In the genomic region with DNA sequence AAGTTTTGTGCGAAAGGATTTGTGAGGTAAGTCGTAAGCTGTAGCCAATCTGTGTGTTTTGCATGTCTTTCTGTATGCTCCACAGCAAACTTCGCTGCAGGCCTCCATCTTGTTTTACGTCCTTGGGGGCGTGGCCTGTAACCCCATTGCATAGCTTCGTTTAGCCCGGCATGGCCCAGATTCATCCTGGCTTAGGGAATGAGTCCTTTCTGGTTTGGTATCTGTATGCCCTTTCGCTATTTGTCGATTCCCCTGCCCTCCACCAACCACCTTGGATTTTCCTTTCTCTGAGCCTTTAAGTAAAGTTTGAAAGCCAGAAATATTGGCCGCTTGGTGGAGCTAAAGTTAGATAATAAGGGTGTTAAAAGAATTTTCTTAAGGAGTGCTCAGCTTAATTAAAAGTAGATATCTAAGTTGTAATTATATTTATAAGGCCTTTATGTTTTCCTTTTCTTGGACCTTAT, we compare ENCODE assay signal across 8 cellular contexts. TPM values are rescaled to one million over a fixed set of nuclear protein-coding genes. Genes with fewer than 3 reads are reported as not detected.
DNase-seq lines count a peak whose midpoint lies in the region; ATAC-seq and TF ChIP-seq lines count a peak whose summit lies in the region.

No MANE protein-coding gene starts in this region.

- peak overlapping the region; percentile 74 for H3K9ac ChIP-seq in iPS-18a (ENCODE audit: low read length)

- no peaks in the 10 kb centered on the region for H3K36me3 ChIP-seq in iPS-18a (ENCODE audit: control insufficient read depth, low read depth, low read length)

- H3K27me3 ChIP-seq in iPS-18a (ENCODE audit: control insufficient read depth, insufficient read depth, low read length): no peaks in the 10 kb centered on the region

- ATAC-seq in GM18858 (IDR thresholded peaks at IDR 0.05; ENCODE audit: unreplicated experiment): no peak

- intact Hi-C loops in cardiac septum (cut with DNase I): no loop called here

- H3K9me3 ChIP-seq in iPS-18a (ENCODE audit: control insufficient read depth, low read depth, low read length): peaks cover 9% of the 10 kb centered on the region

- peak overlapping the region; percentile 73 for H3K4me3 ChIP-seq in iPS-18a (ENCODE audit: low read length)

- peak overlapping the region; percentile 92 for H3K27ac ChIP-seq in VCaP
- no peak overlapping the region for H3K27ac ChIP-seq in iPS-18a (ENCODE audit: low read length)

- TF ChIP-seq CTCF in VCaP (conservative IDR thresholded peaks at IDR 0.05): peak; percentile 57

- DNase-seq in stimulated activated CD4-positive, alpha-beta T cell treated with anti-CD3 and anti-CD28 coated beads, Interleukin-1b, Interleukin-23, amount 100 ng/mL, for 48 hours: peak; percentile 12
- no peak for DNase-seq in stimulated activated CD4-positive, alpha-beta T cell treated with anti-CD3 and anti-CD28 coated beads, Interleukin-12 subunit alpha, Interleukin-12 subunit beta, amount 100 ng/mL, for 4 hours
- DNase-seq in NCI-H1417 (lab: John Stamatoyannopoulos, UW): no peak
- no peak for DNase-seq in NCI-H2107 (lab: John Stamatoyannopoulos, UW)
- no peak for DNase-seq in cardiac septum (ENCODE audit: low spot score)

- peaks cover 11% of the 10 kb centered on the region for H3K4me1 ChIP-seq in iPS-18a (ENCODE audit: control insufficient read depth, low read depth, low read length)

RNA-seq across cellular contexts. Expression of a gene that starts 1.1 kb away (rescaled TPM):
- 15.7 TPM for total RNA-seq in cardiac septum

RNA-seq across cellular contexts. Expression of a gene that starts 54.7 kb away (rescaled TPM):
- not detected for total RNA-seq in cardiac septum
